19 cellular contexts compared by ENCODE assay signal in genomic region chr10:96565774-96566173, GRCh38. TPM values are rescaled to one million over a fixed set of nuclear protein-coding genes. Genes with fewer than 3 reads are reported as not detected.
DNase-seq lines count a peak whose midpoint lies in the region; ATAC-seq, FAIRE-seq and TF ChIP-seq lines count a peak whose summit lies in the region.
"Had no signal": no experiment of that assay in that cellular context is flagged by ENCODE, and none has a peak within 500 bp of the region (broad histone marks: within the 10 kb centered on the region; RNA-seq: fewer than 3 reads in every experiment).

No MANE protein-coding gene starts in this region.

- H3K27me3 Mint-ChIP-seq in activated CD8-positive, alpha-beta T cell treated with anti-CD3 and anti-CD28 coated beads, Interleukin-2, amount 10 ng/mL, durations not matched to agents 7 days and 5 days (ENCODE audit: low read depth) = no peaks in the 10 kb centered on the region
- H3K27me3 Mint-ChIP-seq: activated naive CD8-positive, alpha-beta T cell; dendritic cell treated with granulocyte-macrophage colony-stimulating factor and Interleukin-4, amounts not matched to agents 40 ng/mL and 50 ng/mL, for 4 days; naive B cell had no signal

- H3K27ac ChIP-seq in A549 = no peak overlapping the region
- H3K27ac ChIP-seq: BLaER1 treated with 17β-estradiol and CSF1 and Interleukin-3, amounts not matched to agents 10 nM and 100 nM had no signal

- DNase-seq in A549 (ENCODE audit: low read depth in 1 of 2, low spot score in 1 of 2) (no peak), GM10248 (ENCODE audit: extremely low spot score) (peak; percentile 29), fibroblast of villous mesenchyme (ENCODE audit: low read depth) (peak; percentile 70), D721Med (ENCODE audit: insufficient read length, low spot score) (no peak), SHP77 (lab: John Stamatoyannopoulos, UW) (no peak), MG63 (no peak)
- DNase-seq in activated CD8-positive, alpha-beta T cell treated with anti-CD3 and anti-CD28 coated beads, Interleukin-2, amount 10 ng/mL, durations not matched to agents 7 days and 5 days = no peak
- DNase-seq: glutamatergic neuron; left cardiac atrium; naive B cell; NCI-H1417; NCI-H524; stimulated activated CD4-positive, alpha-beta T cell treated with anti-CD3 and anti-CD28 coated beads, Interleukin-4, amount 100 ng/mL, for 1 hour; stimulated activated naive CD4-positive, alpha-beta T cell treated with Interleukin-2 at 50 U/mL for 16 hours; T1000 had no signal

- CTCF ChIA-PET in A549 (lab: Yijun Ruan, JAX) = interaction anchor here (1.2 kb wide), 1 partner anchor 52 kb away, joined by 3 read pairs; the partner anchor contains the start of gene TLL2
- CTCF ChIA-PET in GM10248 (lab: Yijun Ruan, JAX) = interaction anchor here (1.0 to 1.5 kb wide), 4 partner anchors 10 to 21 kb away, joined by 3 to 4 read pairs (median 4); no protein-coding TSS in a partner anchor
- CTCF ChIA-PET in activated CD8-positive, alpha-beta T cell treated with anti-CD3 and anti-CD28 coated beads, Interleukin-2, amount 10 ng/mL, durations not matched to agents 7 days and 5 days (lab: Charles Lee) = interaction anchor here (1.1 to 1.8 kb wide), 2 partner anchors 10 to 54 kb away, joined by 3 to 5 read pairs; no protein-coding TSS in a partner anchor

- ATAC-seq in A549 = no peak
- peak; percentile 39 for ATAC-seq in activated CD8-positive, alpha-beta T cell treated with anti-CD3 and anti-CD28 coated beads, Interleukin-2, amount 10 ng/mL, durations not matched to agents 7 days and 5 days
- ATAC-seq in HG02840 (IDR thresholded peaks at IDR 0.05; ENCODE audit: low FRiP score, unreplicated experiment) = no peak

- H3K4me1 ChIP-seq in A549 = peaks cover 21% of the 10 kb centered on the region

- FAIRE-seq in A549 (lab: Jason Lieb, UNC) (no peak), D721Med (lab: Jason Lieb, UNC) (no peak)

- H3K4me1 Mint-ChIP-seq in activated CD8-positive, alpha-beta T cell treated with anti-CD3 and anti-CD28 coated beads, Interleukin-2, amount 10 ng/mL, durations not matched to agents 7 days and 5 days (ENCODE audit: low read depth) = peaks cover 18% of the 10 kb centered on the region

- no peak for TF ChIP-seq POLR2A in A549 (IDR thresholded peaks at IDR 0.05; ENCODE audit: low read length)

- no peak for TF ChIP-seq EP300 in A549 (IDR thresholded peaks at IDR 0.05)

- peaks cover 49% of the 10 kb centered on the region for H3K36me3 Mint-ChIP-seq in activated CD8-positive, alpha-beta T cell treated with anti-CD3 and anti-CD28 coated beads, Interleukin-2, amount 10 ng/mL, durations not matched to agents 7 days and 5 days (ENCODE audit: low read depth)

- H3K9me3 Mint-ChIP-seq in activated CD8-positive, alpha-beta T cell treated with anti-CD3 and anti-CD28 coated beads, Interleukin-2, amount 10 ng/mL, durations not matched to agents 7 days and 5 days (ENCODE audit: insufficient read depth) = no peaks in the 10 kb centered on the region
- H3K9me3 Mint-ChIP-seq: dendritic cell treated with granulocyte-macrophage colony-stimulating factor and Interleukin-4, amounts not matched to agents 40 ng/mL and 50 ng/mL, for 4 days; naive B cell had no signal

- TF ChIP-seq CTCF in A549 (IDR thresholded peaks at IDR 0.05) (no peak), GM10248 (IDR thresholded peaks at IDR 0.05; ENCODE audit: control extremely low read depth, extremely low read depth, low read depth, missing control alignments) (no peak), fibroblast of villous mesenchyme (IDR thresholded peaks at IDR 0.05; ENCODE audit: insufficient read depth, low read depth, low read length) (no peak), D721Med (IDR thresholded peaks at IDR 0.05; ENCODE audit: insufficient read depth, missing control alignments) (no peak)

- no peak overlapping the region for H3K4me3 Mint-ChIP-seq in activated CD8-positive, alpha-beta T cell treated with anti-CD3 and anti-CD28 coated beads, Interleukin-2, amount 10 ng/mL, durations not matched to agents 7 days and 5 days
- H3K4me3 Mint-ChIP-seq: dendritic cell treated with granulocyte-macrophage colony-stimulating factor and Interleukin-4, amounts not matched to agents 40 ng/mL and 50 ng/mL, for 4 days; naive B cell had no signal

- H3K9me3 ChIP-seq in A549 = no peaks in the 10 kb centered on the region
- H3K9me3 ChIP-seq in MG63 = no peaks in the 10 kb centered on the region
- H3K9me3 ChIP-seq: BLaER1 treated with 17β-estradiol and CSF1 and Interleukin-3, amounts not matched to agents 10 nM and 100 nM had no signal

- H3K27me3 ChIP-seq in MG63 = no peaks in the 10 kb centered on the region
- H3K27me3 ChIP-seq: BLaER1 treated with 17β-estradiol and CSF1 and Interleukin-3, amounts not matched to agents 10 nM and 100 nM had no signal

- WGBS in A549 (ENCODE audit: missing lambda C conversion rate) = 7% methylated on average over 1 of the region's 1 CpG

- H3K36me3 ChIP-seq in MG63 = peaks cover 20% of the 10 kb centered on the region

- H3K4me2 ChIP-seq in A549 = 0 out of 3 replicates have a peak overlapping the region, but pooled peaks have one; percentile 12
- H3K4me2 ChIP-seq: BLaER1 treated with 17β-estradiol and CSF1 and Interleukin-3, amounts not matched to agents 10 nM and 100 nM had no signal

- POLR2A ChIA-PET in A549 (lab: Yijun Ruan, JAX) (no interaction called here), GM10248 (lab: Yijun Ruan, JAX) (no interaction called here)
- POLR2A ChIA-PET in activated CD8-positive, alpha-beta T cell treated with anti-CD3 and anti-CD28 coated beads, Interleukin-2, amount 10 ng/mL, durations not matched to agents 7 days and 5 days (lab: Charles Lee) = no interaction called here

- no peak overlapping the region for H3K4me3 ChIP-seq in A549
- no peak overlapping the region for H3K4me3 ChIP-seq in fibroblast of villous mesenchyme (ENCODE audit: low read depth, low read length)
- no peak overlapping the region for H3K4me3 ChIP-seq in MG63
- H3K4me3 ChIP-seq: BLaER1 treated with 17β-estradiol and CSF1 and Interleukin-3, amounts not matched to agents 10 nM and 100 nM had no signal

- H3K27ac Mint-ChIP-seq in activated CD8-positive, alpha-beta T cell treated with anti-CD3 and anti-CD28 coated beads, Interleukin-2, amount 10 ng/mL, durations not matched to agents 7 days and 5 days = no peak overlapping the region
- H3K27ac Mint-ChIP-seq: dendritic cell treated with granulocyte-macrophage colony-stimulating factor and Interleukin-4, amounts not matched to agents 40 ng/mL and 50 ng/mL, for 4 days had no signal

- TF ChIP-seq RAD21 in A549 (conservative IDR thresholded peaks at IDR 0.05 in 1 of 2, IDR thresholded peaks at IDR 0.05 in 1 of 2) = no peak

TF ChIP-seq in A549, 52 proteins besides CTCF, POLR2A, EP300 and RAD21:
- TF ChIP-seq TP53 (CRISPR knock-in tag; IDR thresholded peaks at IDR 0.05) (no peak), CHD4 (IDR thresholded peaks at IDR 0.05; ENCODE audit: borderline replicate concordance) (no peak), FOSL2 (IDR thresholded peaks at IDR 0.05) (0 out of 2 replicates have a peak, but pooled peaks have one; percentile 7), FOSL2 (CRISPR knock-in tag; IDR thresholded peaks at IDR 0.05) (no peak), NPAS2 (CRISPR knock-in tag; IDR thresholded peaks at IDR 0.05; ENCODE audit: borderline replicate concordance) (no peak)

RNA-seq across cellular contexts. Expression of gene TM9SF3, which starts 21.0 kb away (rescaled TPM):
- polyA plus RNA-seq in A549 (2011; rRNA removed) (78.2 and 138 TPM in 2 replicates), A549 (2017; fragmentation: RNase III; extraction: RNeasy Plus Mini Kit Qiagen cat#74134 plus additional on column Dnase treatment) (88.9 to 92.9 TPM (median 92.3 TPM) in 3 replicates)
- polyA plus RNA-seq in A549 (2012; cell fraction: cytosol; rRNA removed) = 16.9 and 21.6 TPM in 2 replicates
- 16.7 and 37.0 TPM in 2 replicates for polyA plus RNA-seq in A549 (2012; cell fraction: nucleus; rRNA removed)
- polyA minus RNA-seq in A549 (2011; rRNA and poly(A)+ RNA removed) = 61.0 and 73.1 TPM in 2 replicates
- 10 to 100 TPM; 73.1 to 75.4 TPM for total RNA-seq in activated CD8-positive, alpha-beta T cell treated with anti-CD3 and anti-CD28 coated beads, Interleukin-2, amount 10 ng/mL, durations not matched to agents 7 days and 5 days
- 92.1 and 147 TPM in 2 replicates for total RNA-seq in fibroblast of villous mesenchyme
- 28.2 and 45.5 TPM in 2 replicates for total RNA-seq in MG63 (2014; rRNA removed; shearing (Covaris generic); ENCODE audit: low replicate concordance)

RNA-seq across cellular contexts. Expression of gene TLL2, which starts 52.0 kb away (rescaled TPM):
- 0.08 TPM in 2 replicates for polyA plus RNA-seq in A549 (2011; rRNA removed)
- 0.08 and 0.12 TPM in 2 replicates for polyA plus RNA-seq in A549 (2012; cell fraction: cytosol; rRNA removed)
- polyA plus RNA-seq in A549 (2012; cell fraction: nucleus; rRNA removed) = 0.16 and 0.17 TPM in 2 replicates
- 0.12 to 0.18 TPM (median 0.13 TPM) in 3 replicates for polyA plus RNA-seq in A549 (2017; fragmentation: RNase III; extraction: RNeasy Plus Mini Kit Qiagen cat#74134 plus additional on column Dnase treatment)
- 0.15 and 0.29 TPM in 2 replicates for polyA minus RNA-seq in A549 (2011; rRNA and poly(A)+ RNA removed)
- total RNA-seq in activated CD8-positive, alpha-beta T cell treated with anti-CD3 and anti-CD28 coated beads, Interleukin-2, amount 10 ng/mL, durations not matched to agents 7 days and 5 days = under 1 TPM in 1 of 2 experiments, not detected in 1; 0.13 TPM
- total RNA-seq in fibroblast of villous mesenchyme = under 0.01 TPM in 1 of 2 replicates, not detected in the other
- total RNA-seq in MG63 (2014; rRNA removed; shearing (Covaris generic); ENCODE audit: low replicate concordance) = not detected in 2 replicates

Comparison
In these comparisons a context has a peak if more than half of its experiments do, and no peak if none do; other contexts are left out.
1. DNase-seq: peak in GM10248 (single experiment) and fibroblast of villous mesenchyme (single experiment); none in A549 (0 of 2), activated CD8-positive, alpha-beta T cell treated with anti-CD3 and anti-CD28 coated beads, Interleukin-2, amount 10 ng/mL, durations not matched to agents 7 days and 5 days (single experiment), D721Med (single experiment), SHP77 (0 of 2) and MG63 (single experiment).